ENCODE assay signal across 23 cellular contexts in genomic region chr10:37563715-37564108, GRCh38.
DNase-seq lines count a peak whose midpoint lies in the region; ATAC-seq, FAIRE-seq and TF ChIP-seq lines count a peak whose summit lies in the region.
"Had no signal": no experiment of that assay in that cellular context is flagged by ENCODE, and none has a peak within 500 bp of the region (broad histone marks: within the 10 kb centered on the region; RNA-seq: fewer than 3 reads in every experiment).

No MANE protein-coding gene starts in this region.

- no peak overlapping the region for H3K4me3 Mint-ChIP-seq in activated CD8-positive, alpha-beta memory T cell treated with anti-CD3 and anti-CD28 coated beads, Interleukin-2, amount 10 ng/mL, durations not matched to agents 7 days and 5 days
- H3K4me3 Mint-ChIP-seq: B cell; CD4-positive, CD25-positive, alpha-beta regulatory T cell; CD8-positive, alpha-beta T cell; H9 had no signal

- no peaks in the 10 kb centered on the region for H3K4me1 Mint-ChIP-seq in activated CD8-positive, alpha-beta memory T cell treated with anti-CD3 and anti-CD28 coated beads, Interleukin-2, amount 10 ng/mL, durations not matched to agents 7 days and 5 days
- H3K4me1 Mint-ChIP-seq: B cell; CD4-positive, CD25-positive, alpha-beta regulatory T cell; H9 had no signal

- H3K27me3 ChIP-seq in PC-3 (ENCODE audit: low read length) (no peaks in the 10 kb centered on the region), bronchial epithelial cell (ENCODE audit: control insufficient read depth, insufficient read depth, low read length) (no peaks in the 10 kb centered on the region), lung (ENCODE audit: control insufficient read depth, insufficient read depth) (no peaks in the 10 kb centered on the region)
- H3K27me3 ChIP-seq: BLaER1 had no signal

- TF ChIP-seq RAD21 in A549 (conservative IDR thresholded peaks at IDR 0.05 in 1 of 2, IDR thresholded peaks at IDR 0.05 in 1 of 2): no peak

- POLR2A ChIA-PET in A549 (lab: Yijun Ruan, JAX): no interaction called here
- POLR2A ChIA-PET in PC-3 (lab: Charles Lee; ENCODE audit: unreplicated experiment): no interaction called here

- no peak for TF ChIP-seq POLR2A in A549 (IDR thresholded peaks at IDR 0.05; ENCODE audit: low read length)

- DNase-seq in A549 (ENCODE audit: low read depth in 1 of 2, low spot score in 1 of 2): peak in 1 of 2 experiments; percentile 26
- DNase-seq in PC-3: peak; percentile 69
- DNase-seq in bronchial epithelial cell (ENCODE audit: low read depth): peak; percentile 1
- DNase-seq in lung (ENCODE audit: low spot score): no peak
- DNase-seq in 8988T: no peak
- no peak for DNase-seq in activated CD8-positive, alpha-beta memory T cell treated with anti-CD3 and anti-CD28 coated beads, Interleukin-2, amount 10 ng/mL, durations not matched to agents 7 days and 5 days
- DNase-seq: CD4-positive, CD25-positive, alpha-beta regulatory T cell; CD8-positive, alpha-beta T cell; DMS 273 treated with DMSO at 0.1 percent for 48 hours; DMS79; EL; GDM1; GM23248; H9 had no signal

- TF ChIP-seq CTCF in A549 (IDR thresholded peaks at IDR 0.05) (no peak), PC-3 (conservative IDR thresholded peaks at IDR 0.05; ENCODE audit: low read depth, low read length) (no peak), bronchial epithelial cell (IDR thresholded peaks at IDR 0.05; ENCODE audit: insufficient read depth, low read length, severe bottlenecking) (no peak), lung (IDR thresholded peaks at IDR 0.05; ENCODE audit: control extremely low read depth, extremely low read depth) (no peak)

- H3K36me3 Mint-ChIP-seq in activated CD8-positive, alpha-beta memory T cell treated with anti-CD3 and anti-CD28 coated beads, Interleukin-2, amount 10 ng/mL, durations not matched to agents 7 days and 5 days: no peaks in the 10 kb centered on the region
- H3K36me3 Mint-ChIP-seq: CD4-positive, CD25-positive, alpha-beta regulatory T cell; CD8-positive, alpha-beta T cell had no signal

- no peaks in the 10 kb centered on the region for H3K27me3 Mint-ChIP-seq in activated CD8-positive, alpha-beta memory T cell treated with anti-CD3 and anti-CD28 coated beads, Interleukin-2, amount 10 ng/mL, durations not matched to agents 7 days and 5 days
- H3K27me3 Mint-ChIP-seq: B cell; CD4-positive, CD25-positive, alpha-beta regulatory T cell had no signal

- BruUV-seq in PC-3 (replicated peaks; lab: Mats Ljungman, UMichigan): no TSS peak

- FAIRE-seq in A549 (lab: Jason Lieb, UNC) (no peak), bronchial epithelial cell (lab: Jason Lieb, UNC) (no peak)
- FAIRE-seq: D721Med, GM12878, GM19239, H1 had no signal

- CTCF ChIA-PET in A549 (lab: Yijun Ruan, JAX): no interaction called here
- CTCF ChIA-PET in PC-3 (lab: Charles Lee): no interaction called here
- CTCF ChIA-PET in activated CD8-positive, alpha-beta memory T cell treated with anti-CD3 and anti-CD28 coated beads, Interleukin-2, amount 10 ng/mL, durations not matched to agents 7 days and 5 days (lab: Charles Lee): no interaction called here

- TF ChIP-seq EP300 in A549 (IDR thresholded peaks at IDR 0.05): no peak

- H3K36me3 ChIP-seq in PC-3 (ENCODE audit: low read depth, low read length): no peaks in the 10 kb centered on the region
- no peaks in the 10 kb centered on the region for H3K36me3 ChIP-seq in bronchial epithelial cell (ENCODE audit: control insufficient read depth, insufficient read depth, low read length)
- no peaks in the 10 kb centered on the region for H3K36me3 ChIP-seq in lung (ENCODE audit: control insufficient read depth in 2 of 2, insufficient read depth in 2 of 2, low read length in 2 of 2)
- H3K36me3 ChIP-seq: BLaER1 had no signal

- ATAC-seq in A549 (no peak), PC-3 (peak; percentile 89), lung (ENCODE audit: insufficient read depth, low FRiP score) (peak; percentile 47), HG02938 (IDR thresholded peaks at IDR 0.05; ENCODE audit: unreplicated experiment) (no peak)
- ATAC-seq in activated CD8-positive, alpha-beta memory T cell treated with anti-CD3 and anti-CD28 coated beads, Interleukin-2, amount 10 ng/mL, durations not matched to agents 7 days and 5 days: no peak
- ATAC-seq: CD8-positive, alpha-beta T cell; GM12878; HCT116 had no signal

- no peaks in the 10 kb centered on the region for H3F3A ChIP-seq in PC-3 (ENCODE audit: low read length, unreplicated experiment)

- H3K79me2 ChIP-seq in PC-3 (ENCODE audit: low read length): no peaks in the 10 kb centered on the region

- H3K9me2 ChIP-seq in PC-3 (replicated peaks; ENCODE audit: low read length): 0 out of 2 replicates have a peak, but pooled peaks cover 3% of the 10 kb centered on the region

- H3K27ac ChIP-seq in A549 (peak overlapping the region in 1 of 2 experiments; percentile 45; a peak in 4 of 6 replicates), PC-3 (ENCODE audit: low read length) (no peak overlapping the region), lung (ENCODE audit: low read depth in 1 of 2, low read length in 1 of 2) (no peak overlapping the region)
- H3K27ac ChIP-seq: BLaER1, C4-2B, GM23248 had no signal

- intact Hi-C loops in PC-3 (cut with micrococcal nuclease): no loop called here

- H3K9me3 ChIP-seq in A549 (no peaks in the 10 kb centered on the region), PC-3 (ENCODE audit: low read length) (0 out of 2 replicates have a peak, but pooled peaks cover 2% of the 10 kb centered on the region), lung (ENCODE audit: control insufficient read depth in 2 of 2, insufficient read depth in 1 of 2, low read length in 1 of 2) (no peaks in the 10 kb centered on the region)
- H3K9me3 ChIP-seq: BLaER1 had no signal

- 14% methylated on average over 3 of the region's 3 CpGs for whole genome bisulfite sequencing in A549 (ENCODE audit: missing lambda C conversion rate)
- WGBS in lung, 2 donors: 52 to 82% methylated on average over 3 of the region's 3 CpGs

- H3K9ac ChIP-seq in PC-3 (ENCODE audit: low read length): no peak overlapping the region
- H3K9ac ChIP-seq: BLaER1, GM23248 had no signal

- H4K20me1 ChIP-seq in PC-3 (ENCODE audit: low read length): no peaks in the 10 kb centered on the region
- H4K20me1 ChIP-seq: BLaER1 had no signal

- peak overlapping the region; percentile 16 for H2AFZ ChIP-seq in PC-3 (ENCODE audit: low read length)
- H2AFZ ChIP-seq: GM23248 had no signal

- peak overlapping the region; percentile 41 for H3K4me2 ChIP-seq in A549
- peak overlapping the region; percentile 2 for H3K4me2 ChIP-seq in PC-3 (ENCODE audit: low read length)
- H3K4me2 ChIP-seq: BLaER1 had no signal

- peaks cover 5% of the 10 kb centered on the region for H3K9me3 Mint-ChIP-seq in activated CD8-positive, alpha-beta memory T cell treated with anti-CD3 and anti-CD28 coated beads, Interleukin-2, amount 10 ng/mL, durations not matched to agents 7 days and 5 days (ENCODE audit: low read depth)

- H3K4me3 ChIP-seq in A549: no peak overlapping the region
- H3K4me3 ChIP-seq in PC-3 (ENCODE audit: low read length): no peak overlapping the region
- no peak overlapping the region for H3K4me3 ChIP-seq in bronchial epithelial cell (ENCODE audit: low read depth, low read length)
- no peak overlapping the region for H3K4me3 ChIP-seq in lung
- H3K4me3 ChIP-seq: BLaER1, GM12878, GM23248 had no signal

- H3K4me1 ChIP-seq in A549 (peaks cover 6% of the 10 kb centered on the region; the same call in 1 of the 3 replicates), PC-3 (ENCODE audit: insufficient read depth, low read length) (peaks cover 9% of the 10 kb centered on the region), lung (ENCODE audit: control insufficient read depth in 2 of 2, insufficient read depth in 2 of 2, low read length in 2 of 2) (no peaks in the 10 kb centered on the region)
- H3K4me1 ChIP-seq: BLaER1 had no signal

- no peak overlapping the region for H3K27ac Mint-ChIP-seq in activated CD8-positive, alpha-beta memory T cell treated with anti-CD3 and anti-CD28 coated beads, Interleukin-2, amount 10 ng/mL, durations not matched to agents 7 days and 5 days
- H3K27ac Mint-ChIP-seq: B cell; CD4-positive, CD25-positive, alpha-beta regulatory T cell; CD8-positive, alpha-beta T cell; H9 had no signal

TF ChIP-seq in A549, 52 proteins besides CTCF, POLR2A, EP300 and RAD21 (continues in another document):
- TF ChIP-seq KDM1A (IDR thresholded peaks at IDR 0.05; ENCODE audit: low read depth): no peak
- TF ChIP-seq, protein P1, sequence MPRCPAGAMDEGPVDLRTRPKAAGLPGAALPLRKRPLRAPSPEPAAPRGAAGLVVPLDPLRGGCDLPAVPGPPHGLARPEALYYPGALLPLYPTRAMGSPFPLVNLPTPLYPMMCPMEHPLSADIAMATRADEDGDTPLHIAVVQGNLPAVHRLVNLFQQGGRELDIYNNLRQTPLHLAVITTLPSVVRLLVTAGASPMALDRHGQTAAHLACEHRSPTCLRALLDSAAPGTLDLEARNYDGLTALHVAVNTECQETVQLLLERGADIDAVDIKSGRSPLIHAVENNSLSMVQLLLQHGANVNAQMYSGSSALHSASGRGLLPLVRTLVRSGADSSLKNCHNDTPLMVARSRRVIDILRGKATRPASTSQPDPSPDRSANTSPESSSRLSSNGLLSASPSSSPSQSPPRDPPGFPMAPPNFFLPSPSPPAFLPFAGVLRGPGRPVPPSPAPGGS (IDR thresholded peaks at IDR 0.05): no peak
- TF ChIP-seq MAX (IDR thresholded peaks at IDR 0.05): no peak
- no peak for TF ChIP-seq EHMT2 (IDR thresholded peaks at IDR 0.05; ENCODE audit: low read depth)
- TF ChIP-seq POLR2AphosphoS2 (conservative IDR thresholded peaks at IDR 0.05; ENCODE audit: low read length): no peak
- no peak for TF ChIP-seq JUNB (IDR thresholded peaks at IDR 0.05)
- TF ChIP-seq ZSCAN20 (CRISPR knock-in tag; IDR thresholded peaks at IDR 0.05): no peak
- no peak for TF ChIP-seq ZC3H11A (IDR thresholded peaks at IDR 0.05)
- no peak for TF ChIP-seq KDM5A (IDR thresholded peaks at IDR 0.05)
- TF ChIP-seq, protein P2, sequence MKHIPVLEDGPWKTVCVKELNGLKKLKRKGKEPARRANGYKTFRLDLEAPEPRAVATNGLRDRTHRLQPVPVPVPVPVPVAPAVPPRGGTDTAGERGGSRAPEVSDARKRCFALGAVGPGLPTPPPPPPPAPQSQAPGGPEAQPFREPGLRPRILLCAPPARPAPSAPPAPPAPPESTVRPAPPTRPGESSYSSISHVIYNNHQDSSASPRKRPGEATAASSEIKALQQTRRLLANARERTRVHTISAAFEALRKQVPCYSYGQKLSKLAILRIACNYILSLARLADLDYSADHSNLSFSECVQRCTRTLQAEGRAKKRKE (CRISPR knock-in tag; IDR thresholded peaks at IDR 0.05; ENCODE audit: low read depth): no peak
- TF ChIP-seq FOSB (CRISPR knock-in tag; IDR thresholded peaks at IDR 0.05): no peak
- TF ChIP-seq HEYL (CRISPR knock-in tag; IDR thresholded peaks at IDR 0.05): no peak

Comparison
In these comparisons a context has a peak if more than half of its experiments do, and no peak if none do; other contexts are left out.
1. ATAC-seq: peak in PC-3 (single experiment) and lung (single experiment); none in A549 (0 of 2), activated CD8-positive, alpha-beta memory T cell treated with anti-CD3 and anti-CD28 coated beads, Interleukin-2, amount 10 ng/mL, durations not matched to agents 7 days and 5 days (single experiment) and HG02938 (single experiment).
2. DNase-seq: peak in PC-3 (single experiment) and bronchial epithelial cell (single experiment); none in lung (single experiment), 8988T (single experiment) and activated CD8-positive, alpha-beta memory T cell treated with anti-CD3 and anti-CD28 coated beads, Interleukin-2, amount 10 ng/mL, durations not matched to agents 7 days and 5 days (single experiment).